ENCODE assay signal across 23 cellular contexts in the genomic region with DNA sequence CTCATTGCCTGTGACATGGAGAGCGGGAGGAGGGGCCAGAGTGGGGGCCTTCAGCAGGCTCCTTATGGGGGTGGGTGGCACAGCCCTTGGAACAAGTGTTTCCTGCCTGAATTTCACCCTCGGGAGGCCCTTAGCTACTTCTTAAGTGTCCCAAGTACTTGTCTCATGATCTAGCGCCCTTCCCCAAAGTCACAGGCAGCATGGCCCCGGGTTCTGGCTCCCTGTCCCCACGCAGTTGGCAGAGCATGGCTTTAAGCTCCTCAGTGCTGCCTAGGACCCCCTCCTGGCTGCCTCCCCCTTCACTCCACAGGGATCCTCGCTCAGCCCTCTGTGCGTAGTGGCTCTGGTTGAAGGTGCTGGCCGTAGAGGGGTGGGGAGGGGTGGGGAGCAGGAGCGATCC.
"Had no signal": no experiment of that assay in that cellular context is flagged by ENCODE, and none has a peak within 500 bp of the region (broad histone marks: within the 10 kb centered on the region; RNA-seq: fewer than 3 reads in every experiment).

No MANE protein-coding gene starts in this region.

- H3K9ac ChIP-seq: neural progenitor cell had no signal

- H3K4me1 ChIP-seq: pancreas, right lobe of liver, sigmoid colon, stomach, thyroid gland, tibial nerve, upper lobe of right lung, uterus had no signal

- H3K27ac ChIP-seq: neural progenitor cell, neutrophil, pancreas, psoas muscle, right lobe of liver, sigmoid colon, stomach, thoracic aorta, thyroid gland, tibial nerve, upper lobe of right lung, uterus had no signal

- H3K4me3 ChIP-seq: neural progenitor cell, pancreas, psoas muscle, right lobe of liver, sigmoid colon, stomach, thoracic aorta, thyroid gland, tibial nerve, upper lobe of right lung, uterus had no signal

- H3K36me3 ChIP-seq: neural progenitor cell, neutrophil, pancreas, right lobe of liver, sigmoid colon, stomach, thoracic aorta, thyroid gland, tibial nerve, upper lobe of right lung, uterus had no signal

- DNase-seq: naive thymus-derived CD4-positive, alpha-beta T cell; natural killer cell; nucleus accumbens; pancreas; psoas muscle; right cardiac atrium; right lobe of liver; sigmoid colon; small intestine; stimulated activated CD4-positive, alpha-beta T cell treated with anti-CD3 and anti-CD28 coated beads, Interleukin-15, amount 100 ng/mL, for 24 hours; stimulated activated CD4-positive, alpha-beta T cell treated with anti-CD3 and anti-CD28 coated beads, Interleukin-2, amount 100 ng/mL, for 24 hours; stimulated activated CD4-positive, alpha-beta T cell treated with anti-CD3 and anti-CD28 coated beads, Interleukin-2, amount 100 ng/mL, for 48 hours; stimulated activated CD4-positive, alpha-beta T cell treated with anti-CD3 and anti-CD28 coated beads, Interleukin-4, amount 100 ng/mL, for 24 hours; stimulated activated naive B cell treated with anti-CD40 and anti-IgM and Interleukin-4, amounts not matched to agents 10 μg/mL and 1 μg/mL and 100 μg/mL, for 72 hours; stimulated activated naive CD4-positive, alpha-beta T cell treated with Interleukin-2 at 50 U/mL for 16 hours; stomach; thyroid gland; upper lobe of right lung; uterus had no signal

- H3K4me2 ChIP-seq: neural progenitor cell had no signal

- H3K27me3 ChIP-seq: neural progenitor cell, neutrophil, pancreas, right lobe of liver, thyroid gland, tibial nerve, upper lobe of right lung, uterus had no signal

- H2AFZ ChIP-seq: neural progenitor cell had no signal

- H3K9me3 ChIP-seq: neutrophil, pancreas, psoas muscle, right lobe of liver, sigmoid colon, stomach, thoracic aorta, thyroid gland, tibial nerve, upper lobe of right lung, uterus had no signal
